ENCODE assay signal across 9 cellular contexts in genomic region chr19:55179570-55180484, GRCh38. TPM values are rescaled to one million over a fixed set of nuclear protein-coding genes. Genes with fewer than 3 reads are reported as not detected.
DNase-seq lines count a peak whose midpoint lies in the region; TF ChIP-seq lines count a peak whose summit lies in the region.
"Had no signal": no experiment of that assay in that cellular context is flagged by ENCODE, and none has a peak within 500 bp of the region (broad histone marks: within the 10 kb centered on the region; RNA-seq: fewer than 3 reads in every experiment).

SYT5 (minus strand) TSS chr19:55180289; CDS start chr19:55179041, 1,248 bp downstream.

- no peaks in the 10 kb centered on the region for H3K4me1 ChIP-seq in parathyroid adenoma

- H3K27me3 ChIP-seq in parathyroid adenoma (ENCODE audit: control insufficient read depth, insufficient read depth, low read length), result no peaks in the 10 kb centered on the region

- no peaks in the 10 kb centered on the region for H3K9me3 Mint-ChIP-seq in activated T-helper 1 cell treated with anti-CD3 and anti-CD28 coated beads, Interleukin-12 subunit alpha, Interleukin-12 subunit beta, Interleukin-2, Interleukin-4 antibody, amounts not matched to agents 30 ng/mL and 10 ng/mL and 1 ng/mL, durations not matched to agents 14 hours and 24 hours and 36 hours

- peak within 1 kb of the TSS; percentile 64 for H3K4me3 Mint-ChIP-seq in activated T-helper 1 cell treated with anti-CD3 and anti-CD28 coated beads, Interleukin-12 subunit alpha, Interleukin-12 subunit beta, Interleukin-2, Interleukin-4 antibody, amounts not matched to agents 30 ng/mL and 10 ng/mL and 1 ng/mL, durations not matched to agents 14 hours and 24 hours and 36 hours

- H3K36me3 ChIP-seq in parathyroid adenoma (ENCODE audit: control insufficient read depth, insufficient read depth, low read length), result no peaks in the 10 kb centered on the region

- H3K27ac ChIP-seq in parathyroid adenoma, result no peak within 1 kb of the TSS
- H3K27ac ChIP-seq: epithelial cell of prostate had no signal

- H3K4me2 ChIP-seq in parathyroid adenoma (ENCODE audit: low read length), result peak within 1 kb of the TSS; percentile 64

- H2AFZ ChIP-seq in parathyroid adenoma, result peak within 1 kb of the TSS; percentile 80

- H3K27me3 Mint-ChIP-seq in activated T-helper 1 cell treated with anti-CD3 and anti-CD28 coated beads, Interleukin-12 subunit alpha, Interleukin-12 subunit beta, Interleukin-2, Interleukin-4 antibody, amounts not matched to agents 30 ng/mL and 10 ng/mL and 1 ng/mL, durations not matched to agents 14 hours and 24 hours and 36 hours (ENCODE audit: insufficient read depth), result peaks cover 34% of the 10 kb centered on the region

- peaks cover 5% of the 10 kb centered on the region for H3K4me1 Mint-ChIP-seq in activated T-helper 1 cell treated with anti-CD3 and anti-CD28 coated beads, Interleukin-12 subunit alpha, Interleukin-12 subunit beta, Interleukin-2, Interleukin-4 antibody, amounts not matched to agents 30 ng/mL and 10 ng/mL and 1 ng/mL, durations not matched to agents 14 hours and 24 hours and 36 hours (ENCODE audit: low read depth)

- no peaks in the 10 kb centered on the region for H3K9me3 ChIP-seq in parathyroid adenoma (ENCODE audit: control insufficient read depth, low read length)

- H3K4me3 ChIP-seq in fibroblast of pulmonary artery (replicated peaks; ENCODE audit: low read depth, low read length) (peak within 1 kb of the TSS; percentile 44), parathyroid adenoma (ENCODE audit: low read depth, low read length) (peak within 1 kb of the TSS; percentile 46)

- intact Hi-C loops in activated T-helper 1 cell treated with anti-CD3 and anti-CD28 coated beads, Interleukin-12 subunit alpha, Interleukin-12 subunit beta, Interleukin-2, Interleukin-4 antibody, amounts not matched to agents 30 ng/mL and 10 ng/mL and 1 ng/mL, durations not matched to agents 14 hours and 24 hours and 36 hours (cut with micrococcal nuclease), result loop anchor here (1.0 to 2.0 kb wide), 3 partner anchors 37 to 159 kb away; partner anchors contain the start of genes KMT5C and PPP6R1

- no peaks in the 10 kb centered on the region for H3K79me2 ChIP-seq in parathyroid adenoma

- no peak within 1 kb of the TSS for H3K9ac ChIP-seq in parathyroid adenoma

- DNase-seq in DMS53 (lab: John Stamatoyannopoulos, UW) (peak; percentile 84), DMS53 treated with DMSO at 0.1 percent for 48 hours (lab: John Stamatoyannopoulos, UW; ENCODE audit: unreplicated experiment) (no peak), NCI-H748 (lab: John Stamatoyannopoulos, UW; ENCODE audit: unreplicated experiment) (peak; percentile 75), fibroblast of pulmonary artery (ENCODE audit: low read depth) (no peak), mesenteric fat pad (ENCODE audit: low spot score) (no peak), midbrain (lab: John Stamatoyannopoulos, UW) (no peak)
- peak; percentile 67 for DNase-seq in activated T-helper 1 cell treated with anti-CD3 and anti-CD28 coated beads, Interleukin-12 subunit alpha, Interleukin-12 subunit beta, Interleukin-2, Interleukin-4 antibody, amounts not matched to agents 30 ng/mL and 10 ng/mL and 1 ng/mL, durations not matched to agents 14 hours and 24 hours and 36 hours (ENCODE audit: low spot score)

- no peaks in the 10 kb centered on the region for H3K36me3 Mint-ChIP-seq in activated T-helper 1 cell treated with anti-CD3 and anti-CD28 coated beads, Interleukin-12 subunit alpha, Interleukin-12 subunit beta, Interleukin-2, Interleukin-4 antibody, amounts not matched to agents 30 ng/mL and 10 ng/mL and 1 ng/mL, durations not matched to agents 14 hours and 24 hours and 36 hours (ENCODE audit: low read depth)

- peak within 1 kb of the TSS; percentile 58 for H3K27ac Mint-ChIP-seq in activated T-helper 1 cell treated with anti-CD3 and anti-CD28 coated beads, Interleukin-12 subunit alpha, Interleukin-12 subunit beta, Interleukin-2, Interleukin-4 antibody, amounts not matched to agents 30 ng/mL and 10 ng/mL and 1 ng/mL, durations not matched to agents 14 hours and 24 hours and 36 hours

- TF ChIP-seq CTCF in fibroblast of pulmonary artery (IDR thresholded peaks at IDR 0.05; ENCODE audit: low read length, missing control alignments), result no peak
- TF ChIP-seq CTCF in parathyroid adenoma (IDR thresholded peaks at IDR 0.05), result no peak

RNA-seq across cellular contexts. Expression of gene SYT5, which starts in this region (rescaled TPM):
- not detected in 2 replicates for total RNA-seq in activated T-helper 1 cell treated with anti-CD3 and anti-CD28 coated beads, Interleukin-12 subunit alpha, Interleukin-12 subunit beta, Interleukin-2, Interleukin-4 antibody, amounts not matched to agents 30 ng/mL and 10 ng/mL and 1 ng/mL, durations not matched to agents 14 hours and 24 hours and 36 hours
- total RNA-seq in mesenteric fat pad, result not detected

Comparison
In these comparisons a context has a peak if more than half of its experiments do, and no peak if none do; other contexts are left out.
1. DNase-seq: peak in DMS53 (single experiment) and NCI-H748 (single experiment); none in DMS53 treated with DMSO at 0.1 percent for 48 hours (single experiment), fibroblast of pulmonary artery (single experiment), mesenteric fat pad (single experiment) and midbrain (single experiment).
2. Peak in DNase-seq in activated T-helper 1 cell treated with anti-CD3 and anti-CD28 coated beads, Interleukin-12 subunit alpha, Interleukin-12 subunit beta, Interleukin-2, Interleukin-4 antibody, amounts not matched to agents 30 ng/mL and 10 ng/mL and 1 ng/mL, durations not matched to agents 14 hours and 24 hours and 36 hours; RNA of the gene not detected or under 1 TPM.